Comparison of ENCODE assay signal across 1 cellular context in the genomic region with DNA sequence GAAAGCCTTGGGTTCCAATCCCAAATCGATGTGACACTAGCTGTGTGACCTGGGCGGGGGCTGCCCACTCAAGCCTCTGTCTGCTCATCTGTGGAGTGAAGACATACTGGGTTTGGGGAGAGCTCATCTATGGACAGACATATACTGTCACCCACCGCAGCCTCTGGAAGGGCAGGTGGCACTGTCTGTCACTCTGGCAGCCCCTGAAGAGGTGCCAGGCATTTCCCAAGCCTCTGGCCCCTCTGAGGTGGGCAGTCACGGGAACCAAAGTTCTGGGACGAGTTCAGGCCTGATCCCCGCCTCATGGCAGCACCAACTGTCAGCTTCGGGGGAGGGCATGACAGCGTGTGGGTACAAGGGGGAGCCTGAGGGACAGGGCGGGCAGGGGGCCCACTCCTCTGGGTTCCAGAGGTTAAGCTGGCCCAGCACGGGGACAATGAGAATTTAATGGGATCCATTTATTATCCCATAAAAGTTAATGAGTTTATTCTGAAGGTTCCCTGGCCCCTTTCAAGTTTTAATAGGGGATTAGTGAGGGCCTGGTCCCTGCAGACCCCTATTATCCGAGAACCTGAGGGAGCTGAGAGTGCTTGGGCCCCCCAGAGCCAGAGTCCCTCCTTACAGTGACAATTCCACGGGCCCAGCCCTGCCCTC.
TF ChIP-seq lines count a peak whose summit lies in the region.

No MANE protein-coding gene starts in this region.

TF ChIP-seq in HEK293, 187 proteins besides CTCF, POLR2A, EP300 and RAD21 (continued from another document):
- TF ChIP-seq ZNF518A (tag by site-specific recombination; conservative IDR thresholded peaks at IDR 0.05; ENCODE audit: low read depth) (no peak), ZNF624 (tag by site-specific recombination; IDR thresholded peaks at IDR 0.05) (no peak), ZNF132 (tag by site-specific recombination; IDR thresholded peaks at IDR 0.05; ENCODE audit: borderline replicate concordance) (no peak)
